8 cellular contexts compared by ENCODE assay signal in the genomic region with DNA sequence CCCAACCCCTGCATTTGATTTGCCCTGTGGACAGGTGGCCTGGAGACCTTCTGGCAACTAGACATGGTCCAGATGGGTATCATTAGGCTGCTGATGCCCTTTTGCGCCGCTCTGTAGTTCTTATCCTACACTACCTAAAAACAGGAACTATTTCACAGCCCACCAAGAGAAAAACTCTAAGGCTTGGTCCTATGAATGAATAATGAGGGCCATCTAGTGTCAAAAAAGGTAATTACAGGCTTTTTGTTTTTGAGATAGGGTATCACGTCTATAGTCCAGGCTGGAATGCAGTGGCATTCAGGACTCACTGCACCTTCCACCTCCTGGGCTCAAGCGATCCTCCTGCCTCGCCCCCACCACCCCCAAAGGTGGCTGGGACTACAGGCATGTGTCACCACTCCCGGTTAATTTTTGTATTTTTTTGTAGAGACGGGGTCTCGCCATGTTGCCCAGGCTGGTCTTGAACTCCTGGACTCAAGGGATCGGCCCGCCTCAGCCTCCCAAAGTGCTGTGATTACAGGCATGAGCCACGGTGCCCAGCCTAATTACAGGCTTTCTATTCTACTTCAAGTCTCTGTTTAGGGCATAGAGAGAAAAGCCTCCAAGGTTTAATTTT. TPM values are rescaled to one million over a fixed set of nuclear protein-coding genes. Genes with fewer than 3 reads are reported as not detected.
DNase-seq lines count a peak whose midpoint lies in the region; ATAC-seq, FAIRE-seq and TF ChIP-seq lines count a peak whose summit lies in the region.

No MANE protein-coding gene starts in this region.

- peaks cover 5% of the 10 kb centered on the region for H3K4me1 Mint-ChIP-seq in astrocyte (ENCODE audit: low read depth, unreplicated experiment)
- H3K4me1 Mint-ChIP-seq in stimulated activated memory B cell treated with anti-CD40 and anti-IgM and Interleukin-4, amounts not matched to agents 10 μg/mL and 1 μg/mL and 100 μg/mL, for 72 hours, result peaks cover 6% of the 10 kb centered on the region

- no peak overlapping the region for H3K4me2 ChIP-seq in astrocyte (ENCODE audit: low read length)

- H3K36me3 Mint-ChIP-seq in astrocyte (ENCODE audit: low read depth, unreplicated experiment), result peaks cover 5% of the 10 kb centered on the region
- peaks cover 53% of the 10 kb centered on the region for H3K36me3 Mint-ChIP-seq in stimulated activated memory B cell treated with anti-CD40 and anti-IgM and Interleukin-4, amounts not matched to agents 10 μg/mL and 1 μg/mL and 100 μg/mL, for 72 hours

- no peaks in the 10 kb centered on the region for H3K27me3 Mint-ChIP-seq in astrocyte (ENCODE audit: low read depth, unreplicated experiment)
- no peaks in the 10 kb centered on the region for H3K27me3 Mint-ChIP-seq in stimulated activated memory B cell treated with anti-CD40 and anti-IgM and Interleukin-4, amounts not matched to agents 10 μg/mL and 1 μg/mL and 100 μg/mL, for 72 hours

- no peaks in the 10 kb centered on the region for H3K27me3 ChIP-seq in astrocyte (ENCODE audit: insufficient read depth, low read length)

- TF ChIP-seq CTCF in astrocyte (IDR thresholded peaks at IDR 0.05; ENCODE audit: insufficient read depth, low read depth, low read length), result peak; percentile 71

- H3K79me2 ChIP-seq in astrocyte (ENCODE audit: insufficient read depth, low read length), result no peaks in the 10 kb centered on the region

- no peak overlapping the region for H3K4me3 Mint-ChIP-seq in astrocyte (ENCODE audit: unreplicated experiment)
- H3K4me3 Mint-ChIP-seq in stimulated activated memory B cell treated with anti-CD40 and anti-IgM and Interleukin-4, amounts not matched to agents 10 μg/mL and 1 μg/mL and 100 μg/mL, for 72 hours, result no peak overlapping the region

- H3K9ac ChIP-seq in astrocyte (ENCODE audit: low read length), result no peak overlapping the region

- H3K9me3 Mint-ChIP-seq in astrocyte (ENCODE audit: unreplicated experiment), result no peaks in the 10 kb centered on the region
- no peaks in the 10 kb centered on the region for H3K9me3 Mint-ChIP-seq in stimulated activated memory B cell treated with anti-CD40 and anti-IgM and Interleukin-4, amounts not matched to agents 10 μg/mL and 1 μg/mL and 100 μg/mL, for 72 hours

- no peak overlapping the region for H3K27ac Mint-ChIP-seq in astrocyte (ENCODE audit: unreplicated experiment)
- H3K27ac Mint-ChIP-seq in stimulated activated memory B cell treated with anti-CD40 and anti-IgM and Interleukin-4, amounts not matched to agents 10 μg/mL and 1 μg/mL and 100 μg/mL, for 72 hours, result no peak overlapping the region

- H2AFZ ChIP-seq in astrocyte (ENCODE audit: low read depth, low read length), result no peak overlapping the region

- FAIRE-seq in astrocyte (lab: Jason Lieb, UNC), result no peak

- H3K27ac ChIP-seq in astrocyte (ENCODE audit: low read depth, low read length), result no peak overlapping the region

- no peaks in the 10 kb centered on the region for H3K9me3 ChIP-seq in astrocyte (ENCODE audit: insufficient read depth, low read depth, low read length)

- peaks cover 3% of the 10 kb centered on the region for H4K20me1 ChIP-seq in astrocyte (ENCODE audit: insufficient read depth, low read length)

- H3K4me3 ChIP-seq in astrocyte (ENCODE audit: insufficient read depth, low read depth, low read length), result no peak overlapping the region

- H3K4me1 ChIP-seq in astrocyte (ENCODE audit: insufficient read depth, low read length), result peaks cover 3% of the 10 kb centered on the region

- DNase-seq in GF-D8 (lab: John Stamatoyannopoulos, UW) (peak; percentile 30), NCI-H748 treated with DMSO at 0.1 percent for 48 hours (lab: John Stamatoyannopoulos, UW) (peak; percentile 29), astrocyte (ENCODE audit: low read depth) (peak; percentile 20), iPS DF 19.7 (ENCODE audit: low read depth, low spot score) (peak; percentile 38), COLO668 (lab: John Stamatoyannopoulos, UW; ENCODE audit: unreplicated experiment) (no peak)

- peaks cover 23% of the 10 kb centered on the region for H3K36me3 ChIP-seq in astrocyte (ENCODE audit: insufficient read depth, low read length)

- ATAC-seq in HG03159 (IDR thresholded peaks at IDR 0.05; ENCODE audit: unreplicated experiment) (peak; percentile 61), GM19467 (IDR thresholded peaks at IDR 0.05; ENCODE audit: unreplicated experiment) (no peak)
- ATAC-seq in stimulated activated memory B cell treated with anti-CD40 and anti-IgM and Interleukin-4, amounts not matched to agents 10 μg/mL and 1 μg/mL and 100 μg/mL, for 72 hours, result peak; percentile 70

RNA-seq across cellular contexts. Expression of a gene that starts 20.9 kb away (rescaled TPM):
- total RNA-seq in astrocyte, result 18.8 and 20.6 TPM in 2 replicates

RNA-seq across cellular contexts. Expression of a gene that starts 26.1 kb away (rescaled TPM):
- 96.3 and 105 TPM in 2 replicates for total RNA-seq in astrocyte

RNA-seq across cellular contexts. Expression of a gene that starts 38.0 kb away (rescaled TPM):
- total RNA-seq in astrocyte, result 27.1 and 29.0 TPM in 2 replicates
